In the genomic region with DNA sequence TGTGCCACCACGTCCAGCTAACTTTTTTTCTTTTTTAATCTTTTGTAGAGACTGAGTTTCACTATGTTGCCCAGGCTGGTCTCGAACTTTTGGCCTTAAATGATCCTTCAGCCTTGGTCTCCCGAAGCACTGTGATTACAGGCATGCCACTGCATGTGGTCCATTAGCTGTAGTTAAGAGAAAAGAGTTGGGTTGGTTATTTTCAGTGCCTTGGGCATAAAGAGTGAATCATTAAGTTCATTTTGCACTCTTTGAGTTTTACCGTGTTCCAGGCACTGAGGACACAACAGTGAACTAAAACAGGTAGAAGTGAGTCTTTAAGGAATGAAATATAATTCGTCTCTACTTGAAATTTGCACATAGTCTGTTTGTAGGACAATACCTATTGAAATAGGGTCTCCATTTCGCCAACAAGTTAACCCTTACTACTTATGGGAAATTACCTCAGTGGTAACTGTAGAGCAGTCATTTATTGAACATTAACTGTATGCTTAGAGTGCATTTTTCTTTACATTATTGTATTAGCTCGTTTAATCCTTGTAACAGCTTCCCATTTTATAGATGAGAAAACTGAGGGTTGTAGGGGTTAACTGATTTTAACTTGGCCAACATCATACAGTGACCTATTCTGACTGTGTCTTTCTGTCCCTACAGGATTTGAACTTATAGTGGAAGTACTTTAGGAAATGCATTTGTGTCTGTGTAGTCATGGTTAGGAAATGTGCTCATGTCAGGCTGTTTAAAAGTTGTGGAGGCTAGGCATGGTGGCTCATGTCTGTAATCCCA, we compare ENCODE assay signal across 15 cellular contexts. TPM values are rescaled to one million over a fixed set of nuclear protein-coding genes. Genes with fewer than 3 reads are reported as not detected.
DNase-seq lines count a peak whose midpoint lies in the region; ATAC-seq and TF ChIP-seq lines count a peak whose summit lies in the region.
"Had no signal": no experiment of that assay in that cellular context is flagged by ENCODE, and none has a peak within 500 bp of the region (broad histone marks: within the 10 kb centered on the region; RNA-seq: fewer than 3 reads in every experiment).

No MANE protein-coding gene starts in this region.

- DNase-seq in stimulated activated naive CD8-positive, alpha-beta T cell treated with anti-CD3 and anti-CD28 coated beads, Interleukin-15, Interleukin-2, amounts not matched to agents 100 U/mL and 50 U/mL, for 24 hours = no peak
- DNase-seq in epithelial cell of esophagus (ENCODE audit: low read depth) (peak; percentile 77), trophoblast cell (peak in 1 of 2 donors; percentile 12), NCI-H1436 treated with DMSO at 0.1 percent for 48 hours (lab: John Stamatoyannopoulos, UW) (no peak), GM03348 (ENCODE audit: low spot score) (no peak)
- DNase-seq: activated CD8-positive, alpha-beta memory T cell treated with anti-CD3 and anti-CD28 coated beads, Interleukin-2, amount 50 U/mL, for 48 hours; activated naive CD8-positive, alpha-beta T cell treated with anti-CD3 and anti-CD28 coated beads, Interleukin-2, amount 10 ng/mL, durations not matched to agents 7 days and 5 days; DMS79; NCI-H1417 treated with DMSO at 0.1 percent for 48 hours; NCI-H526 treated with DMSO at 0.1 percent for 48 hours; retina had no signal

- H4K91ac ChIP-seq in trophoblast cell (ENCODE audit: low read depth, low read length) = no peak overlapping the region

- no peak overlapping the region for H3K23ac ChIP-seq in trophoblast cell (ENCODE audit: low read length)

- H3K9me3 Mint-ChIP-seq in stimulated activated naive CD8-positive, alpha-beta T cell treated with anti-CD3 and anti-CD28 coated beads, Interleukin-15, Interleukin-2, amounts not matched to agents 100 ng/mL and 50 ng/mL, for 24 hours = no peaks in the 10 kb centered on the region
- H3K9me3 Mint-ChIP-seq: activated naive CD8-positive, alpha-beta T cell treated with anti-CD3 and anti-CD28 coated beads, Interleukin-2, amount 10 ng/mL, durations not matched to agents 7 days and 5 days had no signal

- H3K36me3 ChIP-seq in trophoblast cell (ENCODE audit: control insufficient read depth in 1 of 2, insufficient read depth in 2 of 2, low read length in 2 of 2) = no peaks in the 10 kb centered on the region
- H3K36me3 ChIP-seq: tibial nerve had no signal

- H2BK5ac ChIP-seq in trophoblast cell (ENCODE audit: low read depth, low read length, poor library complexity) = no peak overlapping the region

- peaks cover under 1% of the 10 kb centered on the region for H3K9me3 ChIP-seq in trophoblast cell (ENCODE audit: insufficient read depth, low read depth, low read length)
- H3K9me3 ChIP-seq: tibial nerve had no signal

- H3K18ac ChIP-seq in trophoblast cell (ENCODE audit: low read length) = no peak overlapping the region

- H3K4me1 Mint-ChIP-seq in stimulated activated naive CD8-positive, alpha-beta T cell treated with anti-CD3 and anti-CD28 coated beads, Interleukin-15, Interleukin-2, amounts not matched to agents 100 ng/mL and 50 ng/mL, for 24 hours (ENCODE audit: low read depth) = peaks cover 69% of the 10 kb centered on the region

- H3K4me2 ChIP-seq in trophoblast cell (ENCODE audit: low read length) = no peak overlapping the region

- no peak for ATAC-seq in stimulated activated naive CD8-positive, alpha-beta T cell treated with anti-CD3 and anti-CD28 coated beads, Interleukin-15, Interleukin-2, amounts not matched to agents 100 U/mL and 50 U/mL, for 24 hours
- no peak for ATAC-seq in GM21381 (IDR thresholded peaks at IDR 0.05; ENCODE audit: unreplicated experiment)
- no peak for ATAC-seq in GM19324 (IDR thresholded peaks at IDR 0.05; ENCODE audit: low FRiP score, unreplicated experiment)

- H3K27me3 ChIP-seq in trophoblast cell (ENCODE audit: insufficient read depth, low read length) = no peaks in the 10 kb centered on the region
- H3K27me3 ChIP-seq: tibial nerve had no signal

- H2AFZ ChIP-seq in trophoblast cell (ENCODE audit: insufficient read depth, low read length, poor library complexity) = no peak overlapping the region

- peak overlapping the region; percentile 52 for H3K4ac ChIP-seq in trophoblast cell (ENCODE audit: low read depth, low read length)

- H3K36me3 Mint-ChIP-seq in stimulated activated naive CD8-positive, alpha-beta T cell treated with anti-CD3 and anti-CD28 coated beads, Interleukin-15, Interleukin-2, amounts not matched to agents 100 ng/mL and 50 ng/mL, for 24 hours (ENCODE audit: low read depth) = no peaks in the 10 kb centered on the region
- H3K36me3 Mint-ChIP-seq: activated naive CD8-positive, alpha-beta T cell treated with anti-CD3 and anti-CD28 coated beads, Interleukin-2, amount 10 ng/mL, durations not matched to agents 7 days and 5 days had no signal

- whole genome bisulfite sequencing in trophoblast cell (ENCODE audit: extremely low coverage, insufficient coverage, insufficient read length) = no CpG with 5 or more reads among the region's 7 CpGs

- no peak for TF ChIP-seq CTCF in epithelial cell of esophagus (IDR thresholded peaks at IDR 0.05; ENCODE audit: insufficient read depth, low read depth, low read length, missing control alignments)

- peaks cover 26 to 36% of the 10 kb centered on the region in 2 experiments for H3K4me1 ChIP-seq in trophoblast cell (ENCODE audit: control insufficient read depth in 1 of 2, insufficient read depth in 2 of 2, low read length in 2 of 2)

- no peaks in the 10 kb centered on the region for H3K27me3 Mint-ChIP-seq in stimulated activated naive CD8-positive, alpha-beta T cell treated with anti-CD3 and anti-CD28 coated beads, Interleukin-15, Interleukin-2, amounts not matched to agents 100 ng/mL and 50 ng/mL, for 24 hours
- H3K27me3 Mint-ChIP-seq: activated naive CD8-positive, alpha-beta T cell treated with anti-CD3 and anti-CD28 coated beads, Interleukin-2, amount 10 ng/mL, durations not matched to agents 7 days and 5 days had no signal

- H3K4me3 ChIP-seq in epithelial cell of esophagus (ENCODE audit: low read length) (no peak overlapping the region), trophoblast cell (ENCODE audit: low read depth, low read length) (no peak overlapping the region)
- H3K4me3 ChIP-seq: tibial nerve had no signal

- H3K9ac ChIP-seq in trophoblast cell (ENCODE audit: low read length) = no peak overlapping the region

- peaks cover 6% of the 10 kb centered on the region for H3K79me2 ChIP-seq in trophoblast cell (ENCODE audit: control insufficient read depth, insufficient read depth, low read length, poor library complexity)

- peak overlapping the region; percentile 48 for H3K14ac ChIP-seq in trophoblast cell (ENCODE audit: low read length)

- no peak overlapping the region for H4K12ac ChIP-seq in trophoblast cell (ENCODE audit: low read depth, low read length)

- H2BK12ac ChIP-seq in trophoblast cell (ENCODE audit: low read length) = no peak overlapping the region

- H3K27ac Mint-ChIP-seq in stimulated activated naive CD8-positive, alpha-beta T cell treated with anti-CD3 and anti-CD28 coated beads, Interleukin-15, Interleukin-2, amounts not matched to agents 100 ng/mL and 50 ng/mL, for 24 hours = peak overlapping the region; percentile 10
- H3K27ac Mint-ChIP-seq: activated naive CD8-positive, alpha-beta T cell treated with anti-CD3 and anti-CD28 coated beads, Interleukin-2, amount 10 ng/mL, durations not matched to agents 7 days and 5 days had no signal

- no peak overlapping the region for H4K8ac ChIP-seq in trophoblast cell (ENCODE audit: low read depth, low read length)

- no peak overlapping the region for H3K27ac ChIP-seq in trophoblast cell (ENCODE audit: low read depth, low read length)

- H3K4me3 Mint-ChIP-seq in stimulated activated naive CD8-positive, alpha-beta T cell treated with anti-CD3 and anti-CD28 coated beads, Interleukin-15, Interleukin-2, amounts not matched to agents 100 ng/mL and 50 ng/mL, for 24 hours = no peak overlapping the region
- H3K4me3 Mint-ChIP-seq: activated naive CD8-positive, alpha-beta T cell treated with anti-CD3 and anti-CD28 coated beads, Interleukin-2, amount 10 ng/mL, durations not matched to agents 7 days and 5 days had no signal

- H2AK5ac ChIP-seq in trophoblast cell (ENCODE audit: low read length) = no peak overlapping the region

- H3K79me1 ChIP-seq in trophoblast cell (ENCODE audit: low read length) = peaks cover 17% of the 10 kb centered on the region

- no peak overlapping the region for H2BK120ac ChIP-seq in trophoblast cell (ENCODE audit: insufficient read depth, low read length, poor library complexity)

RNA-seq across cellular contexts. Expression of a gene that starts 22.7 kb away (rescaled TPM):
- 43.4 and 43.5 TPM in 2 replicates for polyA plus RNA-seq in trophoblast cell (2013)
